Comparison of ENCODE assay signal across 1 cellular context in genomic region chr19:41398603-41399002, GRCh38.
TF ChIP-seq lines count a peak whose summit lies in the region.

No MANE protein-coding gene starts in this region.

TF ChIP-seq in H1, 55 proteins besides CTCF, POLR2A, EP300 and RAD21:
- no peak for TF ChIP-seq RFX5 (IDR thresholded peaks at IDR 0.05; ENCODE audit: borderline replicate concordance, low read depth, low read length)
- no peak for TF ChIP-seq HDAC2 (IDR thresholded peaks at IDR 0.05; ENCODE audit: borderline replicate concordance in 1 of 2, low read depth in 2 of 2, low read length in 2 of 2)
- no peak for TF ChIP-seq SUZ12 (IDR thresholded peaks at IDR 0.05; ENCODE audit: low read length)
- TF ChIP-seq CHD2 (IDR thresholded peaks at IDR 0.05; ENCODE audit: low read length) = no peak
- no peak for TF ChIP-seq NANOG (IDR thresholded peaks at IDR 0.05; ENCODE audit: insufficient read depth, low read depth, low read length, poor library complexity, severe bottlenecking)
- TF ChIP-seq RXRA (IDR thresholded peaks at IDR 0.05; ENCODE audit: insufficient read depth, low read depth, low read length) = no peak
- TF ChIP-seq TAF7 (optimal IDR thresholded peaks at IDR 0.05; ENCODE audit: borderline replicate concordance, low read depth, low read length) = no peak
